ENCODE assay signal across 7 cellular contexts in the genomic region with DNA sequence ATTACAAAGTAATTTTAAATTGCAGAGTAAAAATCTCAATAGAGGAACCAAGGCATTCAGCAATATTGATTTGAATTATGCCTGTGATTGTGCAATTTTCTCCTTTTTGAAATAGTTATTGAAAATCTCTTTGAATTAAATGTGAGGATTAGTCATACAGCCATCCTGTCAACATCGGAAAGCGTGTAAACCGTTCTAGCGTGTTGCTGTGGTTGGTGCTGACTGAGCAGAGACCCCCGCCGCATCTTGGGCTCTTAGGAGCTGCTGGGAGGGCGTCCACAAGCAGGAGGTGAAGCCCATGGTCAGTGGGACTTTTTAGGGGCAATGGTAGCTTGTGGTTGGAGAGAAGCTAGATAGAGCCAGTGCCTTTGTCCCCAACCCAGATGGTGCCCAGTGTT.
A peak's percentile ranks its signal among the peaks of the same experiment; 100 is the strongest.
DNase-seq lines count a peak whose midpoint lies in the region; ATAC-seq, FAIRE-seq and TF ChIP-seq lines count a peak whose summit lies in the region.
"Not testable (repeated sequence)": the region's sequence is repeated elsewhere in the genome, so short reads cannot be mapped to it uniquely, and the experiment has no call there.

No MANE protein-coding gene starts in this region.

- TF ChIP-seq EP300 in HepG2 (IDR thresholded peaks at IDR 0.05; ENCODE audit: low read depth in 2 of 2, low read length in 2 of 2); HepG2 (CRISPR knock-in tag; IDR thresholded peaks at IDR 0.05; ENCODE audit: borderline replicate concordance): not testable (repeated sequence)

- H3K4me2 ChIP-seq in HepG2 (ENCODE audit: low read depth, low read length) = peak overlapping the region; percentile 36; the same call in 1 of the 2 replicates

- H3K4me1 Mint-ChIP-seq in Caco-2 (ENCODE audit: low read depth, unreplicated experiment); activated B cell treated with CpG ODN at 0.5 μM for 24 hours; activated naive CD8-positive, alpha-beta T cell (ENCODE audit: low read depth): not testable (repeated sequence)

- not testable (repeated sequence) for BruUV-seq in Caco-2 (replicated peaks; lab: Mats Ljungman, UMichigan); HepG2 (replicated peaks; lab: Mats Ljungman, UMichigan)

- H3K27me3 Mint-ChIP-seq in Caco-2 (ENCODE audit: insufficient read depth, unreplicated experiment); activated B cell treated with CpG ODN at 0.5 μM for 24 hours; activated naive CD8-positive, alpha-beta T cell: not testable (repeated sequence)

- WGBS in HepG2 (ENCODE audit: low lambda C conversion rate) = 30% methylated on average over 4 of the region's 7 CpGs

- TF ChIP-seq POLR2A in NB4 (IDR thresholded peaks at IDR 0.05; ENCODE audit: extremely low read depth, insufficient read length); HepG2 (IDR thresholded peaks at IDR 0.05; ENCODE audit: insufficient read depth in 1 of 2, low read depth in 2 of 2, low read length in 2 of 2): not testable (repeated sequence)

- not testable (repeated sequence) for DNase-seq in Caco-2; NB4 (ENCODE audit: low read depth); activated B cell treated with CpG ODN at 0.5 μM for 24 hours; HepG2 (ENCODE audit: low spot score); retinal pigment epithelial cell (ENCODE audit: low read depth)

- POLR2A ChIA-PET in Caco-2 (lab: Charles Lee); activated B cell treated with CpG ODN at 0.5 μM for 24 hours (lab: Charles Lee); HepG2 (lab: Yijun Ruan, JAX): not testable (repeated sequence)

- H2AFZ ChIP-seq in HepG2 (ENCODE audit: low read length) = not testable (repeated sequence)

- H3K4me1 ChIP-seq in Caco-2; endocrine pancreas (ENCODE audit: control insufficient read depth, insufficient read depth, low read length); HepG2 (ENCODE audit: insufficient read depth, low read length): not testable (repeated sequence)

- peaks cover 12% of the 10 kb centered on the region for H3K36me3 Mint-ChIP-seq in Caco-2 (ENCODE audit: insufficient read depth, unreplicated experiment)
- H3K36me3 Mint-ChIP-seq in activated B cell treated with CpG ODN at 0.5 μM for 24 hours (ENCODE audit: low read depth); activated naive CD8-positive, alpha-beta T cell: not testable (repeated sequence)

- not testable (repeated sequence) for H3K27me3 ChIP-seq in Caco-2 (replicated peaks; ENCODE audit: control insufficient read depth, insufficient read depth, low read length); endocrine pancreas (ENCODE audit: control insufficient read depth, insufficient read depth, low read length); HepG2 (ENCODE audit: control insufficient read depth in 1 of 2, insufficient read depth in 2 of 2, low read length in 2 of 2)

- H3K9ac ChIP-seq in endocrine pancreas (ENCODE audit: control insufficient read depth, insufficient read depth, low read length); HepG2 (ENCODE audit: insufficient read depth, low read depth, low read length): not testable (repeated sequence)

- not testable (repeated sequence) for H3K9me3 Mint-ChIP-seq in Caco-2 (ENCODE audit: unreplicated experiment); activated B cell treated with CpG ODN at 0.5 μM for 24 hours; activated naive CD8-positive, alpha-beta T cell (ENCODE audit: low read depth)

- FAIRE-seq in HepG2 (lab: Jason Lieb, UNC) = not testable (repeated sequence)

- CTCF ChIA-PET in Caco-2 (lab: Charles Lee); activated B cell treated with CpG ODN at 0.5 μM for 24 hours (lab: Charles Lee); HepG2 (lab: Yijun Ruan, JAX; ENCODE audit: low intra/inter-chr PET ratio, low total read pairs): not testable (repeated sequence)

- H3K4me3 ChIP-seq in Caco-2 (ENCODE audit: low read depth, low read length) (peak overlapping the region; percentile 24), NB4 (ENCODE audit: low read depth, low read length) (peak overlapping the region; percentile 28), endocrine pancreas (ENCODE audit: control insufficient read depth, insufficient read depth, low read length) (peak overlapping the region; percentile 52), retinal pigment epithelial cell (ENCODE audit: low read length) (peak overlapping the region; percentile 29)
- not testable (repeated sequence) for H3K4me3 ChIP-seq in HepG2 (replicated peaks in 1 of 3; ENCODE audit: insufficient read depth in 1 of 3, low read depth in 2 of 3, low read length in 3 of 3)

- H3K79me2 ChIP-seq in HepG2 (ENCODE audit: insufficient read depth, low read length) = not testable (repeated sequence)

- ATAC-seq in activated B cell treated with CpG ODN at 0.5 μM for 24 hours (ENCODE audit: low read depth); HepG2: not testable (repeated sequence)

- not testable (repeated sequence) for TF ChIP-seq RAD21 in HepG2 (CRISPR knock-in tag; IDR thresholded peaks at IDR 0.05)

- in situ Hi-C loops in HepG2 (cut with HindIII; ENCODE audit: extremely low pct_ligation_motif_present, low pct_unique_long_range_greater_than_20kb) = not testable (repeated sequence)

- H3K36me3 ChIP-seq in Caco-2 (ENCODE audit: control insufficient read depth, insufficient read depth, low read length); endocrine pancreas (ENCODE audit: control insufficient read depth, insufficient read depth, low read length); HepG2 (replicated peaks in 1 of 2; ENCODE audit: control insufficient read depth in 1 of 2, insufficient read depth in 2 of 2, low read length in 2 of 2): not testable (repeated sequence)

- H3K27ac ChIP-seq in HepG2 (ENCODE audit: extremely low read length, insufficient read depth, low read length) = not testable (repeated sequence)

- not testable (repeated sequence) for H3K4me3 Mint-ChIP-seq in Caco-2 (ENCODE audit: unreplicated experiment)
- H3K4me3 Mint-ChIP-seq in activated B cell treated with CpG ODN at 0.5 μM for 24 hours = peak overlapping the region; percentile 35
- H3K4me3 Mint-ChIP-seq in activated naive CD8-positive, alpha-beta T cell = peak overlapping the region; percentile 69

- intact Hi-C loops in Caco-2 (cut with micrococcal nuclease; ENCODE audit: unreplicated experiment); activated B cell treated with CpG ODN at 0.5 μM for 24 hours (cut with micrococcal nuclease); HepG2 (cut with micrococcal nuclease; ENCODE audit: unreplicated experiment): not testable (repeated sequence)

- H3K27ac Mint-ChIP-seq in Caco-2 (ENCODE audit: unreplicated experiment); activated B cell treated with CpG ODN at 0.5 μM for 24 hours; activated naive CD8-positive, alpha-beta T cell: not testable (repeated sequence)

- not testable (repeated sequence) for H3K9me3 ChIP-seq in Caco-2; endocrine pancreas (ENCODE audit: control insufficient read depth, low read length); HepG2 (ENCODE audit: low read length)

- H4K20me1 ChIP-seq in HepG2 (ENCODE audit: insufficient read depth, low read length) = not testable (repeated sequence)

- TF ChIP-seq CTCF in Caco-2 (IDR thresholded peaks at IDR 0.05; ENCODE audit: insufficient read depth in 1 of 2, low read depth in 1 of 2, low read length in 1 of 2, severe bottlenecking in 1 of 2, unreplicated experiment in 1 of 2); NB4 (IDR thresholded peaks at IDR 0.05; ENCODE audit: low read depth, low read length); activated B cell treated with CpG ODN at 0.5 μM for 24 hours (IDR thresholded peaks at IDR 0.05); HepG2 (CRISPR knock-in tag; IDR thresholded peaks at IDR 0.05); retinal pigment epithelial cell (conservative IDR thresholded peaks at IDR 0.05; ENCODE audit: low read depth, low read length): not testable (repeated sequence)
